In the genomic region with DNA sequence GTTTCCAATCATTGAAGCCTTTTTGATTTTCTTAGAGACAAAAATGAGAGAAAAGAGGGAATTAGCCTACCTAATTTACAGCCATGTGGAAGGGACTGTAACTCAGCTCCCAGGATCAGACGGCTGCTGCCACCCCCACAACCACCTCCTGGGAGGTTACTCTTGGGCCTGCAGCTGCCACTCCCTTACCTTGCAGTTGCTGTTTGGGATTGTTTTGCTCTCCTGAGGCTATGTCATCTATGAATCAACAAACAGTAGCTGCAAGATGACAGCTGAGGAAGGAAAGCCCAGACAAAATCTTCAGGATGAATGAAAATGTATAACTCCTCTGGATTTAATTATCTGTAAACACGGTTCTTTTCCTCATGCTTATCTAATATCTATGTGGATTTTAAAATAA, we compare ENCODE assay signal across 20 cellular contexts.
"Had no signal": no experiment of that assay in that cellular context is flagged by ENCODE, and none has a peak within 500 bp of the region (broad histone marks: within the 10 kb centered on the region; RNA-seq: fewer than 3 reads in every experiment).

No MANE protein-coding gene starts in this region.

- H3K4me2 ChIP-seq: hepatocyte had no signal

- H3K9me3 Mint-ChIP-seq: activated naive CD4-positive, alpha-beta T cell treated with anti-CD3 and anti-CD28 coated beads, Interleukin-2, amount 50 U/mL, for 72 hours; stimulated activated naive B cell treated with anti-CD40 and anti-IgM and Interleukin-4, amounts not matched to agents 10 μg/mL and 1 μg/mL and 100 μg/mL, for 72 hours had no signal

- H3K36me3 Mint-ChIP-seq: activated naive CD4-positive, alpha-beta T cell treated with anti-CD3 and anti-CD28 coated beads, Interleukin-2, amount 50 U/mL, for 72 hours; stimulated activated naive B cell treated with anti-CD40 and anti-IgM and Interleukin-4, amounts not matched to agents 10 μg/mL and 1 μg/mL and 100 μg/mL, for 72 hours had no signal

- H2AFZ ChIP-seq: hepatocyte had no signal

- H3K4me3 ChIP-seq: colonic mucosa, esophagus muscularis mucosa, hepatocyte, tibial artery, vagina had no signal

- H3K4me1 ChIP-seq: colonic mucosa, tibial artery had no signal

- H3K79me2 ChIP-seq: hepatocyte had no signal

- ATAC-seq: activated CD8-positive, alpha-beta T cell treated with anti-CD3 and anti-CD28 coated beads, Interleukin-2, amount 10 ng/mL, durations not matched to agents 7 days and 5 days; activated naive CD4-positive, alpha-beta T cell treated with anti-CD3 and anti-CD28 coated beads, Interleukin-2, amount 50 U/mL, for 72 hours; left ventricle myocardium superior; stimulated activated naive B cell treated with anti-CD40 and anti-IgM and Interleukin-4, amounts not matched to agents 10 μg/mL and 1 μg/mL and 100 μg/mL, for 72 hours had no signal

- DNase-seq: activated CD4-positive, alpha-beta T cell treated with anti-CD3 and anti-CD28 coated beads for 48 hours; activated CD8-positive, alpha-beta memory T cell treated with anti-CD3 and anti-CD28 coated beads, Interleukin-2, amount 50 U/mL, for 4 hours; activated CD8-positive, alpha-beta T cell treated with anti-CD3 and anti-CD28 coated beads, Interleukin-2, amount 10 ng/mL, durations not matched to agents 7 days and 5 days; activated effector memory CD4-positive, alpha-beta T cell treated with anti-CD3 and anti-CD28 coated beads, Interleukin-2, amount 50 U/mL, for 16 hours; activated T-cell treated with anti-CD3 and anti-CD28 coated beads, Interleukin-2, amount 50 U/mL, for 48 hours; amniotic stem cell; central memory CD4-positive, alpha-beta T cell; colonic mucosa; left ventricle myocardium superior; mesenchymal stem cell; nucleus accumbens; stimulated activated CD4-positive, alpha-beta T cell treated with anti-CD3 and anti-CD28 coated beads, Interleukin-15, amount 100 ng/mL, for 24 hours; stimulated activated CD4-positive, alpha-beta T cell treated with anti-CD3 and anti-CD28 coated beads, Interleukin-4, amount 100 ng/mL, for 1 hour; stimulated activated naive B cell treated with anti-CD40 and anti-IgM and Interleukin-4, amounts not matched to agents 10 μg/mL and 1 μg/mL and 100 μg/mL, for 72 hours; tibial artery had no signal

- H3K27ac ChIP-seq: colonic mucosa, esophagus muscularis mucosa, hepatocyte, tibial artery, vagina had no signal

- H3K9me3 ChIP-seq: colonic mucosa, esophagus muscularis mucosa, tibial artery, vagina had no signal

- H3K36me3 ChIP-seq: colonic mucosa, esophagus muscularis mucosa, tibial artery, vagina had no signal

- H3K27me3 ChIP-seq: colonic mucosa, esophagus muscularis mucosa, hepatocyte, tibial artery, vagina had no signal

- H3K4me3 Mint-ChIP-seq: activated CD8-positive, alpha-beta T cell treated with anti-CD3 and anti-CD28 coated beads, Interleukin-2, amount 10 ng/mL, durations not matched to agents 7 days and 5 days; nephron; stimulated activated naive B cell treated with anti-CD40 and anti-IgM and Interleukin-4, amounts not matched to agents 10 μg/mL and 1 μg/mL and 100 μg/mL, for 72 hours had no signal

- H3K27ac Mint-ChIP-seq: activated CD8-positive, alpha-beta T cell treated with anti-CD3 and anti-CD28 coated beads, Interleukin-2, amount 10 ng/mL, durations not matched to agents 7 days and 5 days; nephron; stimulated activated naive B cell treated with anti-CD40 and anti-IgM and Interleukin-4, amounts not matched to agents 10 μg/mL and 1 μg/mL and 100 μg/mL, for 72 hours had no signal
